Comparison of ENCODE assay signal across 12 cellular contexts in genomic region chr3:135516143-135516542, GRCh38.
DNase-seq lines count a peak whose midpoint lies in the region; ATAC-seq and TF ChIP-seq lines count a peak whose summit lies in the region.
"Had no signal": no experiment of that assay in that cellular context is flagged by ENCODE, and none has a peak within 500 bp of the region (broad histone marks: within the 10 kb centered on the region; RNA-seq: fewer than 3 reads in every experiment).

No MANE protein-coding gene starts in this region.

- no TSS peak for BruUV-seq in PC-3 (replicated peaks; lab: Mats Ljungman, UMichigan)

- no peaks in the 10 kb centered on the region for H3K79me2 ChIP-seq in PC-3 (ENCODE audit: low read length)

- H3K36me3 Mint-ChIP-seq in progenitor cell of endocrine pancreas (ENCODE audit: insufficient read depth) = no peaks in the 10 kb centered on the region
- H3K36me3 Mint-ChIP-seq: activated naive CD4-positive, alpha-beta T cell treated with anti-CD3 and anti-CD28 coated beads, Interleukin-2, amount 50 U/mL, for 72 hours had no signal

- intact Hi-C loops in PC-3 (cut with micrococcal nuclease) = no loop called here
- intact Hi-C loops in vagina (cut with DNase I) = no loop called here

- no peaks in the 10 kb centered on the region for H3K36me3 ChIP-seq in PC-3 (ENCODE audit: low read depth, low read length)
- H3K36me3 ChIP-seq in vagina = no peaks in the 10 kb centered on the region

- no peaks in the 10 kb centered on the region for H3F3A ChIP-seq in PC-3 (ENCODE audit: low read length, unreplicated experiment)

- H3K4me1 Mint-ChIP-seq in progenitor cell of endocrine pancreas (ENCODE audit: low read depth) = peaks cover 3% of the 10 kb centered on the region
- H3K4me1 Mint-ChIP-seq: activated CD4-positive, alpha-beta T cell treated with anti-CD3 and anti-CD28 coated beads, Interleukin-2, amount 10 ng/mL, durations not matched to agents 24 days and 14 days had no signal

- H3K27ac ChIP-seq in PC-3 (ENCODE audit: low read length) (no peak overlapping the region), vagina (no peak overlapping the region)

- TF ChIP-seq POLR2A in vagina (IDR thresholded peaks at IDR 0.05) = no peak

- no peaks in the 10 kb centered on the region for H4K20me1 ChIP-seq in PC-3 (ENCODE audit: low read length)

- H3K4me3 Mint-ChIP-seq in progenitor cell of endocrine pancreas (ENCODE audit: low read depth) = no peak overlapping the region
- H3K4me3 Mint-ChIP-seq: activated CD4-positive, alpha-beta T cell treated with anti-CD3 and anti-CD28 coated beads, Interleukin-2, amount 10 ng/mL, durations not matched to agents 24 days and 14 days; neural crest cell had no signal

- H3K9me3 Mint-ChIP-seq in progenitor cell of endocrine pancreas (ENCODE audit: low read depth) = no peaks in the 10 kb centered on the region
- H3K9me3 Mint-ChIP-seq: neural crest cell had no signal

- DNase-seq in GM12864 (ENCODE audit: low read depth) (no peak), PC-3 (peak; percentile 19), epithelial cell of proximal tubule (ENCODE audit: low read depth) (no peak), progenitor cell of endocrine pancreas (ENCODE audit: low spot score, unreplicated experiment) (no peak), vagina (ENCODE audit: extremely low spot score in 2 of 2) (no peak)
- DNase-seq in activated CD4-positive, alpha-beta T cell treated with anti-CD3 and anti-CD28 coated beads for 1 hour = no peak
- no peak for DNase-seq in activated CD4-positive, CD25-positive, alpha-beta regulatory T cell treated with anti-CD3 and anti-CD28 coated beads, Interleukin-2, amount 50 U/mL, for 72 hours
- no peak for DNase-seq in activated CD4-positive, alpha-beta T cell treated with anti-CD3 and anti-CD28 coated beads for 48 hours
- DNase-seq: activated CD4-positive, alpha-beta T cell treated with anti-CD3 and anti-CD28 coated beads, Interleukin-2, amount 10 ng/mL, durations not matched to agents 24 days and 14 days; NCI-H2029 treated with DMSO at 0.1 percent for 48 hours had no signal

- CTCF ChIA-PET in PC-3 (lab: Charles Lee) = no interaction called here

- POLR2A ChIA-PET in PC-3 (lab: Charles Lee; ENCODE audit: unreplicated experiment) = no interaction called here

- H3K27me3 Mint-ChIP-seq in progenitor cell of endocrine pancreas = no peaks in the 10 kb centered on the region
- H3K27me3 Mint-ChIP-seq: activated CD4-positive, alpha-beta T cell treated with anti-CD3 and anti-CD28 coated beads, Interleukin-2, amount 10 ng/mL, durations not matched to agents 24 days and 14 days had no signal

- no peaks in the 10 kb centered on the region for H3K9me3 ChIP-seq in PC-3 (ENCODE audit: low read length)
- no peaks in the 10 kb centered on the region for H3K9me3 ChIP-seq in vagina

- no peak overlapping the region for H2AFZ ChIP-seq in PC-3 (ENCODE audit: low read length)

- H3K4me1 ChIP-seq in PC-3 (ENCODE audit: insufficient read depth, low read length) (no peaks in the 10 kb centered on the region), vagina (no peaks in the 10 kb centered on the region)

- no peak overlapping the region for H3K4me2 ChIP-seq in PC-3 (ENCODE audit: low read length)

- no peak overlapping the region for H3K4me3 ChIP-seq in GM12864 (ENCODE audit: low read depth, low read length)
- H3K4me3 ChIP-seq in PC-3 (ENCODE audit: low read length) = no peak overlapping the region
- no peak overlapping the region for H3K4me3 ChIP-seq in epithelial cell of proximal tubule (ENCODE audit: low read depth, low read length)
- no peak overlapping the region for H3K4me3 ChIP-seq in vagina

- TF ChIP-seq CTCF in GM12864 (IDR thresholded peaks at IDR 0.05; ENCODE audit: low read depth, low read length, missing control alignments) = peak; percentile 19
- TF ChIP-seq CTCF in PC-3 (conservative IDR thresholded peaks at IDR 0.05; ENCODE audit: low read depth, low read length) = 0 out of 2 replicates have a peak, but pooled peaks have one; percentile 29
- TF ChIP-seq CTCF in epithelial cell of proximal tubule (conservative IDR thresholded peaks at IDR 0.05; ENCODE audit: low read depth, low read length) = peak; percentile 39
- peak; percentile 53 for TF ChIP-seq CTCF in progenitor cell of endocrine pancreas (IDR thresholded peaks at IDR 0.05; ENCODE audit: unreplicated experiment)
- no peak for TF ChIP-seq CTCF in vagina (IDR thresholded peaks at IDR 0.05)

- H3K27ac Mint-ChIP-seq in progenitor cell of endocrine pancreas = no peak overlapping the region
- H3K27ac Mint-ChIP-seq: activated CD4-positive, alpha-beta T cell treated with anti-CD3 and anti-CD28 coated beads, Interleukin-2, amount 10 ng/mL, durations not matched to agents 24 days and 14 days; activated naive CD4-positive, alpha-beta T cell treated with anti-CD3 and anti-CD28 coated beads, Interleukin-2, amount 50 U/mL, for 72 hours had no signal

- ATAC-seq in PC-3 = no peak
- ATAC-seq: activated naive CD4-positive, alpha-beta T cell treated with anti-CD3 and anti-CD28 coated beads, Interleukin-2, amount 50 U/mL, for 72 hours had no signal

- H3K27me3 ChIP-seq in PC-3 (ENCODE audit: low read length) (no peaks in the 10 kb centered on the region), vagina (no peaks in the 10 kb centered on the region)

- H3K9ac ChIP-seq in PC-3 (ENCODE audit: low read length) = no peak overlapping the region

- no peaks in the 10 kb centered on the region for H3K9me2 ChIP-seq in PC-3 (replicated peaks; ENCODE audit: low read length)

Comparison
In these comparisons a context has a peak if more than half of its experiments do, and no peak if none do; other contexts are left out.
1. CTCF ChIP-seq: peak in GM12864 (single experiment), PC-3 (single experiment), epithelial cell of proximal tubule (single experiment) and progenitor cell of endocrine pancreas (single experiment); none in vagina (0 of 3).